ENCODE assay signal across 1 cellular context in genomic region chr21:41711416-41712023, GRCh38.
TF ChIP-seq lines count a peak whose summit lies in the region.

No MANE protein-coding gene starts in this region.

TF ChIP-seq in GM23338, 12 proteins besides CTCF, POLR2A, EP300 and RAD21:
- TF ChIP-seq ZNF462 (CRISPR knock-in tag; IDR thresholded peaks at IDR 0.05) (no peak), ZNF331 (CRISPR knock-in tag; IDR thresholded peaks at IDR 0.05; ENCODE audit: low read depth) (no peak), NANOG (IDR thresholded peaks at IDR 0.05; ENCODE audit: borderline replicate concordance) (no peak), JUNB (IDR thresholded peaks at IDR 0.05; ENCODE audit: unreplicated experiment) (no peak), REST (IDR thresholded peaks at IDR 0.05; ENCODE audit: unreplicated experiment) (no peak), STAT1 (IDR thresholded peaks at IDR 0.05; ENCODE audit: unreplicated experiment) (no peak), ETS1 (IDR thresholded peaks at IDR 0.05) (no peak), EZH2 (IDR thresholded peaks at IDR 0.05; ENCODE audit: low read depth, unreplicated experiment) (no peak), CREB1 (CRISPR knock-in tag; IDR thresholded peaks at IDR 0.05; ENCODE audit: low read depth) (no peak), EZH2phosphoT487 (IDR thresholded peaks at IDR 0.05; ENCODE audit: unreplicated experiment) (no peak), POLR2AphosphoS5 (IDR thresholded peaks at IDR 0.05; ENCODE audit: low read depth) (no peak)
